Comparison of ENCODE assay signal across 33 cellular contexts in the genomic region with DNA sequence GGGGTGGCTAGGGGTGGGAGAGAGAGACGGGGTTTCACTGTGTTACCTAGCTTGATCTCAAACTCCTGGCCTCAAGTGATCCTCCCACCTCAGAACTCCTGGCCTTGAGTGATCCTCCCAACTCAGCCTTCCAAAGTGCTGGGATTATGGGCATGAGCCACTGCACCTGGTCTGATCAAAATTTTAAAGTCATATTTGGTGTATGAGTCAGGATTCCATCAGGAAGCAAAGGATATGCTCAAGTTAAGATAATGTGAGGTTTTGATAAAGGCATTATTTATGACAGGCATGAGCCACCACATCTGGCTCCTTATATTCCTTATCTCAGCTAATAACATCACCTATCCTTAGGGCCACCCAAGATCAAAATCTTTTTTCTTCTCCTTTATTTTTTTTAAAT.
"Had no signal": no experiment of that assay in that cellular context is flagged by ENCODE, and none has a peak within 500 bp of the region (broad histone marks: within the 10 kb centered on the region; RNA-seq: fewer than 3 reads in every experiment).

No MANE protein-coding gene starts in this region.

- H3K4me3 Mint-ChIP-seq: activated CD4-positive, alpha-beta memory T cell treated with anti-CD3 and anti-CD28 coated beads, Interleukin-2, amount 10 ng/mL, durations not matched to agents 7 days and 5 days; activated CD4-positive, alpha-beta T cell treated with anti-CD3 and anti-CD28 coated beads, Interleukin-2, amount 10 ng/mL, durations not matched to agents 7 days and 5 days; activated naive CD8-positive, alpha-beta T cell; activated T-cell treated with anti-CD3 and anti-CD28 coated beads, Interleukin-2, amount 50 U/mL, for 24 hours; activated T-cell treated with anti-CD3 and anti-CD28 coated beads, Interleukin-2, amount 50 U/mL, for 72 hours; brain; central memory CD8-positive, alpha-beta T cell; dendritic cell treated with granulocyte-macrophage colony-stimulating factor and Interleukin-4, amounts not matched to agents 40 ng/mL and 50 ng/mL, for 4 days; endodermal cell; T-helper 17 cell; T-helper 2 cell treated with Interferon-gamma antibody and Interleukin-4, amounts not matched to agents 5 μg/mL and 100 μg/mL, for 36 hours; WTC11 had no signal

- H3K4me1 ChIP-seq: breast epithelium, gastroesophageal sphincter, heart right ventricle had no signal

- H3K36me3 Mint-ChIP-seq: activated naive CD8-positive, alpha-beta T cell had no signal

- H2AFZ ChIP-seq: hepatocyte had no signal

- H3K4me1 Mint-ChIP-seq: activated CD4-positive, alpha-beta memory T cell treated with anti-CD3 and anti-CD28 coated beads, Interleukin-2, amount 10 ng/mL, durations not matched to agents 7 days and 5 days; activated CD4-positive, alpha-beta T cell treated with anti-CD3 and anti-CD28 coated beads, Interleukin-2, amount 10 ng/mL, durations not matched to agents 7 days and 5 days; central memory CD8-positive, alpha-beta T cell; endodermal cell; T-helper 17 cell; WTC11 had no signal

- H3K9me3 ChIP-seq: breast epithelium, gastroesophageal sphincter had no signal

- H3K27ac Mint-ChIP-seq: activated CD4-positive, alpha-beta memory T cell treated with anti-CD3 and anti-CD28 coated beads, Interleukin-2, amount 10 ng/mL, durations not matched to agents 7 days and 5 days; activated CD4-positive, alpha-beta T cell treated with anti-CD3 and anti-CD28 coated beads, Interleukin-2, amount 10 ng/mL, durations not matched to agents 7 days and 5 days; activated naive CD8-positive, alpha-beta T cell; activated T-cell treated with anti-CD3 and anti-CD28 coated beads, Interleukin-2, amount 50 U/mL, for 24 hours; activated T-cell treated with anti-CD3 and anti-CD28 coated beads, Interleukin-2, amount 50 U/mL, for 72 hours; brain; dendritic cell treated with granulocyte-macrophage colony-stimulating factor and Interleukin-4, amounts not matched to agents 40 ng/mL and 50 ng/mL, for 4 days; endodermal cell; T-helper 17 cell; T-helper 2 cell treated with Interferon-gamma antibody and Interleukin-4, amounts not matched to agents 5 μg/mL and 100 μg/mL, for 36 hours; WTC11 had no signal

- H3K27me3 Mint-ChIP-seq: activated CD4-positive, alpha-beta memory T cell treated with anti-CD3 and anti-CD28 coated beads, Interleukin-2, amount 10 ng/mL, durations not matched to agents 7 days and 5 days; activated CD4-positive, alpha-beta T cell treated with anti-CD3 and anti-CD28 coated beads, Interleukin-2, amount 10 ng/mL, durations not matched to agents 7 days and 5 days; activated naive CD8-positive, alpha-beta T cell; activated T-cell treated with anti-CD3 and anti-CD28 coated beads, Interleukin-2, amount 50 U/mL, for 24 hours; brain; central memory CD8-positive, alpha-beta T cell; dendritic cell treated with granulocyte-macrophage colony-stimulating factor and Interleukin-4, amounts not matched to agents 40 ng/mL and 50 ng/mL, for 4 days had no signal

- H3K27me3 ChIP-seq: breast epithelium, cardiac muscle cell, dorsolateral prefrontal cortex, gastroesophageal sphincter, heart right ventricle, hepatocyte had no signal

- DNase-seq: activated CD4-positive, alpha-beta memory T cell treated with anti-CD3 and anti-CD28 coated beads, Interleukin-2, amount 10 ng/mL, durations not matched to agents 7 days and 5 days; activated CD4-positive, alpha-beta T cell treated with anti-CD3 and anti-CD28 coated beads for 1 hour; activated CD4-positive, alpha-beta T cell treated with anti-CD3 and anti-CD28 coated beads for 4 hours; activated CD4-positive, alpha-beta T cell treated with anti-CD3 and anti-CD28 coated beads, Interleukin-2, amount 10 ng/mL, durations not matched to agents 7 days and 5 days; activated CD4-positive, alpha-beta T cell treated with anti-CD3 and anti-CD28 coated beads, Interleukin-2, amount 50 U/mL, for 4 hours; activated CD8-positive, alpha-beta memory T cell treated with anti-CD3 and anti-CD28 coated beads, Interleukin-2, amount 50 U/mL, for 48 hours; activated gamma-delta T cell treated with Interleukin-2 at 50 U/mL for 16 hours; activated naive CD4-positive, alpha-beta T cell treated with anti-CD3 and anti-CD28 coated beads, Interleukin-2, amount 50 U/mL, for 16 hours; activated naive CD4-positive, alpha-beta T cell treated with Interleukin-2 at 50 U/mL for 16 hours; activated T-cell treated with anti-CD3 and anti-CD28 coated beads for 4 hours; activated T-cell treated with anti-CD3 and anti-CD28 coated beads, Interleukin-2, amount 50 U/mL, for 24 hours; activated T-cell treated with anti-CD3 and anti-CD28 coated beads, Interleukin-2, amount 50 U/mL, for 72 hours; amygdala; aorta; dorsolateral prefrontal cortex; effector memory CD4-positive, alpha-beta T cell; endodermal cell; foreskin melanocyte; heart right ventricle; T-helper 17 cell; T1000 had no signal

- H3K27ac ChIP-seq: breast epithelium, cardiac muscle cell, coronary artery, dorsolateral prefrontal cortex, gastroesophageal sphincter, heart right ventricle, hepatocyte had no signal

- H3K36me3 ChIP-seq: breast epithelium, cardiac muscle cell, gastroesophageal sphincter, heart right ventricle had no signal

- H3K79me2 ChIP-seq: hepatocyte had no signal

- ATAC-seq: esophagus mucosa, gastroesophageal sphincter, heart right ventricle, T-helper 17 cell, WTC11 had no signal

- H3K9me3 Mint-ChIP-seq: activated CD4-positive, alpha-beta T cell treated with anti-CD3 and anti-CD28 coated beads, Interleukin-2, amount 10 ng/mL, durations not matched to agents 7 days and 5 days; activated T-cell treated with anti-CD3 and anti-CD28 coated beads, Interleukin-2, amount 50 U/mL, for 24 hours had no signal

- H3K4me2 ChIP-seq: hepatocyte had no signal

- H3K4me3 ChIP-seq: breast epithelium, cardiac muscle cell, coronary artery, dorsolateral prefrontal cortex, gastroesophageal sphincter, heart right ventricle, hepatocyte had no signal
